1 cellular context compared by ENCODE assay signal in the genomic region with DNA sequence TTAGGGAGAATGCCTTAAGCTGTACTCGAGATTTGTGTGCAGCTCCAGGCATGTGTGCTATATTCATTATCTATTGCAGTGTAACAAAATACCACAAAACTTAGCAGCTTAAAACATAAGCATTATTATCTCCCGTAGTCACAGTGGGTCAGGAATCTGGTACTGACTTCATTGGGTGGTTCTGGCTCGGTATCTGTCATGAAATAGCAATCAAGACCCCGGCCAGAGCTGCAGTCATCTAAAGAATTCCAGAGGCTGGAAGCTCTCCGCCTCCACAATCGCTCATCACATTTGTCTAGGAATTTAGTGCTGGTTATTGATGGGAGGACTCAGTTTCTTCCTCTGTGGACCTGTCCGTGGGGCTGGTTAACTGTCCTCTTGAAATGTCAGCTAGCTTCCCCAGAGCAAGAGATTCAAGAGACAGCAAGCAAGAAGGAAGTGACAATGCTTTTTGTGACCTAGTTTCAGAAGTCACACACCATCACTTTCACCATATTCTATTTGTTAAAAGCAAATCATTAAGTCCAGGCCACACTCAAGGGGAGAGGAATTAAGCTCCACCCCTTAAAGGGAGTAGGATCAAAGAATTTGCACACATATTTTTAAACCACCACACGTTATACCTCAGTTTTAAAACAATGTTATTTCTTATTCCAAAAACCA.
TF ChIP-seq lines count a peak whose summit lies in the region.

No MANE protein-coding gene starts in this region.

TF ChIP-seq in SK-N-SH, 30 proteins besides CTCF, POLR2A, EP300 and RAD21 (continued from another document):
- TF ChIP-seq USF2 (IDR thresholded peaks at IDR 0.05; ENCODE audit: borderline replicate concordance, low read depth, low read length) = no peak
TF ChIP-seq in SK-N-SH: peak in this region for 0.
